2 cellular contexts compared by ENCODE assay signal in the genomic region with DNA sequence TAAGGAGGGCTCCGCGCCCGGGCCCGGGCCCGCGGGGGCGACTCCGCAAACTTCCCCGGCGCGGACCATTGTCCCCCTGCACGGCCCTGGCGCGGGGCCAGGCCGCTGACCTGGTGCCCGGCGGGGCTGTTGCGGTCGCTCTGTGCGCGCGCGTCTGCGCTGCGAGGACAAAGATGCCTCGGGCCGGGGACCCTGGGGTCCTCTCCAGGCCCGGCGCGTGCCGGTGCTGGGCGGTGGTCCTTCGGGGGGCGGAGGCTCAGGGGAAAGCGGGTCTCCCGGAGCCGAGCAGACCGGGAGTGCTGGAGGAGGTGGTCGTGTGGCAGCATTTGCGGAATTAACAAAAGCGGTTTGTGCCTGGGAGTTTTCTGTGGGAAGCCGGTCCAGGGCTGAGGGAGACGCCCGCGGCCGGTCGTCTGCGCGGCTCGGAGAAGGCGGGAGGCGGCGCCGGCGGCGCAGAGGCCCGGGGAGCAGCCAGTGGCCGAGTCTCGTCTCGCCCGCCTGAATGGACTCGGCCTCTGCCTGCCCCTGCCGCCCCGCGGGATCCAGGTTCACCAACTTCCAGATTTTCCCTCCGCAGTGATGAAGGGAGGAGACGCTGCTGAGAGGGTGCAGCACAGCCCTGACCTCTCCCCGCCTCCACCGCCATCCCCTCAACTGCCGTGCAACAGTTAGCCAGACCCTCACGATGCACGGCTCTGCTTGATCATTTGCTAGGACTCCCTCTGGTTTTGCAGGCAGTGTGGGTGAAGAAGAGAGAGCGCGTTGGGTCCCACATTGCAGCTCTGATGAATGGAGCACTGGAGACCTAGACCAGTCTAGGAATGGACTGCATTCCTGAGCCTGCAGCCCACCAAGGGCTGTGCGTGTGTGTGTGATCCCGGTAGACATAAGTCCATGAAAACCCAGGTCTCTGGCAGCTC.
TF ChIP-seq lines count a peak whose summit lies in the region.

No MANE protein-coding gene starts in this region.

TF ChIP-seq in A549, 52 proteins besides CTCF, POLR2A, EP300 and RAD21:
- TF ChIP-seq HOXB5 (CRISPR knock-in tag; IDR thresholded peaks at IDR 0.05) (no peak), FOSB (CRISPR knock-in tag; IDR thresholded peaks at IDR 0.05) (no peak), SMC3 (IDR thresholded peaks at IDR 0.05) (peak; percentile 14; the same call in 2 of the 3 replicates), FOSL2 (IDR thresholded peaks at IDR 0.05) (no peak), FOSL2 (CRISPR knock-in tag; IDR thresholded peaks at IDR 0.05) (no peak), PHF8 (IDR thresholded peaks at IDR 0.05; ENCODE audit: borderline replicate concordance, low read depth) (peak; percentile 75), GATA3 (IDR thresholded peaks at IDR 0.05; ENCODE audit: borderline replicate concordance) (no peak), RNF2 (IDR thresholded peaks at IDR 0.05; ENCODE audit: borderline replicate concordance, low read depth) (peak; percentile 83; the same call in 1 of the 2 replicates)
- TF ChIP-seq, protein P1, sequence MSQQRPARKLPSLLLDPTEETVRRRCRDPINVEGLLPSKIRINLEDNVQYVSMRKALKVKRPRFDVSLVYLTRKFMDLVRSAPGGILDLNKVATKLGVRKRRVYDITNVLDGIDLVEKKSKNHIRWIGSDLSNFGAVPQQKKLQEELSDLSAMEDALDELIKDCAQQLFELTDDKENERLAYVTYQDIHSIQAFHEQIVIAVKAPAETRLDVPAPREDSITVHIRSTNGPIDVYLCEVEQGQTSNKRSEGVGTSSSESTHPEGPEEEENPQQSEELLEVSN (IDR thresholded peaks at IDR 0.05; ENCODE audit: borderline replicate concordance, low read depth), result peak; percentile 44

TF ChIP-seq in endothelial cell of umbilical vein, 7 proteins besides CTCF, POLR2A, EP300 and RAD21:
- TF ChIP-seq JUN (IDR thresholded peaks at IDR 0.05; ENCODE audit: borderline replicate concordance, insufficient read depth, insufficient read length, low read depth) (no peak), POLR2AphosphoS5 (IDR thresholded peaks at IDR 0.05; ENCODE audit: insufficient read depth, low read depth, low read length) (peak; percentile 8)
- TF ChIP-seq, protein P2, sequence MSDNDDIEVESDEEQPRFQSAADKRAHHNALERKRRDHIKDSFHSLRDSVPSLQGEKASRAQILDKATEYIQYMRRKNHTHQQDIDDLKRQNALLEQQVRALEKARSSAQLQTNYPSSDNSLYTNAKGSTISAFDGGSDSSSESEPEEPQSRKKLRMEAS (IDR thresholded peaks at IDR 0.05; ENCODE audit: insufficient read depth, insufficient read length), result no peak
